ENCODE assay signal across 8 cellular contexts in the genomic region with DNA sequence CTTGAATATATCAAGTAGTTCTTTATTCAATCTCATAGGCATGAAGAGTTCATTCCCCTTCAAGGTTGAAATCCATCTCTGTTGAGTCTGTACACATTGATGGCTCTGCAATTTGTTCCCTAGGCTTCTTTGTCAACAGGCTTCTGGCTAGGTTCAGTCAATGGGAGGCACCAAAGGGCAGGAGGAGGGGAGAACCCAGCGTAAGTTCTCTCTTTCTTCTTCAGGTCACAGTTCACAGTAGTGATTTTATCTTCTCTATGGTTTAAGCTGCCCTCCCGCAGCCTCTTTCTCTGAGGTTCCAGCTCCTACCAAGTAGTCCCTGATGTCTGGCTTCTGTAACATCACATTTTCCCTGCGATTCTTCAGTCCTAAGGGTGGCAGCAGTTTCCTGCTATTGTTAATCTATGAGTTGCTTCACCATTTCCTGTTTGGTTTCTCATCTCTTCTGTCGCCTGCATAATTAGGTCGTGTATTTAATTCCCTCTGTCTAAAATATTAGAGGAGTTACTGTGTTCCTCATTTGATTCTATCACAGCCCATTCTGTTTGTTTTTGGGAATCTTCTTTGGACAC.
DNase-seq lines count a peak whose midpoint lies in the region; ATAC-seq and TF ChIP-seq lines count a peak whose summit lies in the region.

No MANE protein-coding gene starts in this region.

- peak; percentile 25 for TF ChIP-seq CTCF in AG09319 (IDR thresholded peaks at IDR 0.05; ENCODE audit: low read depth, low read length)
- TF ChIP-seq CTCF in prostate gland (IDR thresholded peaks at IDR 0.05): no peak

- H3K4me1 Mint-ChIP-seq in stimulated activated naive CD8-positive, alpha-beta T cell treated with anti-CD3 and anti-CD28 coated beads, Interleukin-15, amount 100 ng/mL, for 72 hours: peaks cover 16% of the 10 kb centered on the region

- no peaks in the 10 kb centered on the region for H3K9me3 ChIP-seq in prostate gland

- H3K36me3 ChIP-seq in prostate gland: no peaks in the 10 kb centered on the region

- H3K27me3 Mint-ChIP-seq in stimulated activated naive CD8-positive, alpha-beta T cell treated with anti-CD3 and anti-CD28 coated beads, Interleukin-15, amount 100 ng/mL, for 72 hours: no peaks in the 10 kb centered on the region

- H3K4me1 ChIP-seq in prostate gland (replicated peaks): no peaks in the 10 kb centered on the region

- intact Hi-C loops in prostate gland (cut with DNase I): no loop called here

- H3K9me3 Mint-ChIP-seq in stimulated activated naive CD8-positive, alpha-beta T cell treated with anti-CD3 and anti-CD28 coated beads, Interleukin-15, amount 100 ng/mL, for 72 hours: no peaks in the 10 kb centered on the region

- no peak overlapping the region for H3K4me3 ChIP-seq in prostate gland

- 60% methylated on average over 5 of the region's 5 CpGs for WGBS in prostate gland

- peak; percentile 89 for ATAC-seq in stimulated activated naive CD8-positive, alpha-beta T cell treated with anti-CD3 and anti-CD28 coated beads, Interleukin-15, amount 100 ng/mL, for 72 hours

- DNase-seq in AG09319 (ENCODE audit: extremely low read depth, low read depth) (no peak), HCEC 1CT (peak; percentile 27), globus pallidus (ENCODE audit: low spot score) (peak; percentile 80), NCI-H2171 treated with DMSO at 0.1 percent for 48 hours (lab: John Stamatoyannopoulos, UW) (no peak), germinal center (ENCODE audit: low spot score) (no peak), prostate gland (ENCODE audit: low spot score) (no peak)
- DNase-seq in activated CD4-positive, alpha-beta T cell treated with anti-CD3 and anti-CD28 coated beads for 48 hours: peak; percentile 29
- peak; percentile 13 to 21 for DNase-seq in stimulated activated naive CD8-positive, alpha-beta T cell treated with anti-CD3 and anti-CD28 coated beads, Interleukin-15, amount 100 ng/mL, for 72 hours

- peak overlapping the region in 1 of 2 donors; percentile 42 for H3K4me3 Mint-ChIP-seq in stimulated activated naive CD8-positive, alpha-beta T cell treated with anti-CD3 and anti-CD28 coated beads, Interleukin-15, amount 100 ng/mL, for 72 hours

- H3K27me3 ChIP-seq in prostate gland (replicated peaks; ENCODE audit: insufficient read depth): no peaks in the 10 kb centered on the region

- no peak overlapping the region for H3K27ac ChIP-seq in prostate gland

- no peak for TF ChIP-seq POLR2A in prostate gland (IDR thresholded peaks at IDR 0.05)

- peak overlapping the region; percentile 83 to 85 for H3K27ac Mint-ChIP-seq in stimulated activated naive CD8-positive, alpha-beta T cell treated with anti-CD3 and anti-CD28 coated beads, Interleukin-15, amount 100 ng/mL, for 72 hours

Comparison
In these comparisons a context has a peak if more than half of its experiments do, and no peak if none do; other contexts are left out.
1. DNase-seq: peak in HCEC 1CT (single experiment), activated CD4-positive, alpha-beta T cell treated with anti-CD3 and anti-CD28 coated beads for 48 hours (single experiment), globus pallidus (single experiment) and stimulated activated naive CD8-positive, alpha-beta T cell treated with anti-CD3 and anti-CD28 coated beads, Interleukin-15, amount 100 ng/mL, for 72 hours (2 of 2); none in AG09319 (single experiment), NCI-H2171 treated with DMSO at 0.1 percent for 48 hours (single experiment), germinal center (single experiment) and prostate gland (single experiment).